In genomic region chr11:19768815-19769214, GRCh38 we compare ENCODE assay signal across 23 cellular contexts. TPM values are rescaled to one million over a fixed set of nuclear protein-coding genes. Genes with fewer than 3 reads are reported as not detected.
A peak's percentile ranks its signal among the peaks of the same experiment; 100 is the strongest.
DNase-seq lines count a peak whose midpoint lies in the region; ATAC-seq and TF ChIP-seq lines count a peak whose summit lies in the region.
"Had no signal": no experiment of that assay in that cellular context is flagged by ENCODE, and none has a peak within 500 bp of the region (broad histone marks: within the 10 kb centered on the region; RNA-seq: fewer than 3 reads in every experiment).

No MANE protein-coding gene starts in this region.

- H3K36me3 Mint-ChIP-seq in activated CD4-positive, alpha-beta T cell treated with anti-CD3 and anti-CD28 coated beads, Interleukin-2, amount 10 ng/mL, durations not matched to agents 24 days and 14 days (ENCODE audit: low read depth): no peaks in the 10 kb centered on the region

- peaks cover 24% of the 10 kb centered on the region for H3K27me3 Mint-ChIP-seq in activated CD4-positive, alpha-beta T cell treated with anti-CD3 and anti-CD28 coated beads, Interleukin-2, amount 10 ng/mL, durations not matched to agents 24 days and 14 days

- no peak for TF ChIP-seq CTCF in heart left ventricle (IDR thresholded peaks at IDR 0.05)
- no peak for TF ChIP-seq CTCF in right atrium auricular region (IDR thresholded peaks at IDR 0.05)
- no peak for TF ChIP-seq CTCF in lower lobe of right lung (IDR thresholded peaks at IDR 0.05)
- TF ChIP-seq CTCF in upper lobe of right lung (IDR thresholded peaks at IDR 0.05): no peak

- peaks cover 0 to 59% (median 23%) of the 10 kb centered on the region in 12 donors for H3K4me1 ChIP-seq in heart left ventricle
- H3K4me1 ChIP-seq in right atrium auricular region: peaks cover 0 to 48% of the 10 kb centered on the region in 2 donors
- peaks cover 28% of the 10 kb centered on the region for H3K4me1 ChIP-seq in lower lobe of right lung
- peaks cover 15% of the 10 kb centered on the region for H3K4me1 ChIP-seq in upper lobe of right lung
- H3K4me1 ChIP-seq: A549, BE2C had no signal

- ATAC-seq in heart left ventricle (peak in 3 of 4 donors; percentile 7 to 65 (median 56)), lower lobe of right lung (peak; percentile 49 to 59), upper lobe of right lung (peak; percentile 30)
- ATAC-seq: A549, HCT116 had no signal

- H3K36me3 ChIP-seq in heart left ventricle: no peaks in the 10 kb centered on the region
- no peaks in the 10 kb centered on the region for H3K36me3 ChIP-seq in right atrium auricular region
- H3K36me3 ChIP-seq in lower lobe of right lung: no peaks in the 10 kb centered on the region
- no peaks in the 10 kb centered on the region for H3K36me3 ChIP-seq in upper lobe of right lung
- H3K36me3 ChIP-seq: BE2C had no signal

- intact Hi-C loops in heart left ventricle (cut with DNase I) (no loop called here), lower lobe of right lung (cut with DNase I) (no loop called here), upper lobe of right lung (cut with DNase I) (no loop called here)
- intact Hi-C loops in activated CD4-positive, alpha-beta T cell treated with anti-CD3 and anti-CD28 coated beads, Interleukin-2, amount 10 ng/mL, durations not matched to agents 24 days and 14 days (cut with micrococcal nuclease): no loop called here

- peak overlapping the region in 1 of 12 donors; percentile 43 for H3K27ac ChIP-seq in heart left ventricle
- H3K27ac ChIP-seq in right atrium auricular region: no peak overlapping the region
- peak overlapping the region; percentile 42 for H3K27ac ChIP-seq in lower lobe of right lung
- H3K27ac ChIP-seq in upper lobe of right lung: no peak overlapping the region
- H3K27ac ChIP-seq: A549, RWPE1 had no signal

- H3K4me3 ChIP-seq in heart left ventricle (no peak overlapping the region), right atrium auricular region (no peak overlapping the region), lower lobe of right lung (no peak overlapping the region), upper lobe of right lung (no peak overlapping the region)
- H3K4me3 ChIP-seq: A549, PC-9 had no signal

- H3K4me3 Mint-ChIP-seq in activated CD4-positive, alpha-beta T cell treated with anti-CD3 and anti-CD28 coated beads, Interleukin-2, amount 10 ng/mL, durations not matched to agents 24 days and 14 days: no peak overlapping the region

- no peak for TF ChIP-seq POLR2A in heart left ventricle (IDR thresholded peaks at IDR 0.05)

- DNase-seq in heart left ventricle: peak in 1 of 5 donors; percentile 48
- DNase-seq in right atrium auricular region (ENCODE audit: low spot score): no peak
- peak; percentile 54 for DNase-seq in globus pallidus (ENCODE audit: low spot score)
- no peak for DNase-seq in lower lobe of right lung
- no peak for DNase-seq in upper lobe of right lung
- no peak for DNase-seq in NCI-H1694 treated with DMSO at 0.1 percent for 48 hours (lab: John Stamatoyannopoulos, UW)
- DNase-seq in middle frontal gyrus (ENCODE audit: extremely low spot score, low spot score): no peak
- DNase-seq in activated CD4-positive, alpha-beta T cell treated with anti-CD3 and anti-CD28 coated beads, Interleukin-2, amount 10 ng/mL, durations not matched to agents 24 days and 14 days: no peak
- DNase-seq: BE2C, EL, GF-D8, GOT3, KBM-7, NCI-H1092, NCI-H1436, NCI-H2081, NCI-H2171, NCI-H446, NCI-H526 treated with DMSO at 0.1 percent for 48 hours, PC-9 had no signal

- no peak overlapping the region for H3K27ac Mint-ChIP-seq in activated CD4-positive, alpha-beta T cell treated with anti-CD3 and anti-CD28 coated beads, Interleukin-2, amount 10 ng/mL, durations not matched to agents 24 days and 14 days

- H3K4me1 Mint-ChIP-seq in activated CD4-positive, alpha-beta T cell treated with anti-CD3 and anti-CD28 coated beads, Interleukin-2, amount 10 ng/mL, durations not matched to agents 24 days and 14 days: no peaks in the 10 kb centered on the region

- no peaks in the 10 kb centered on the region for H3K27me3 ChIP-seq in heart left ventricle
- H3K27me3 ChIP-seq in right atrium auricular region: no peaks in the 10 kb centered on the region
- no peaks in the 10 kb centered on the region for H3K27me3 ChIP-seq in lower lobe of right lung (ENCODE audit: low read depth)
- no peaks in the 10 kb centered on the region for H3K27me3 ChIP-seq in upper lobe of right lung
- H3K27me3 ChIP-seq: BE2C had no signal

- no peaks in the 10 kb centered on the region for H3K9me3 Mint-ChIP-seq in activated CD4-positive, alpha-beta T cell treated with anti-CD3 and anti-CD28 coated beads, Interleukin-2, amount 10 ng/mL, durations not matched to agents 24 days and 14 days

- H3K9me3 ChIP-seq in heart left ventricle: no peaks in the 10 kb centered on the region
- no peaks in the 10 kb centered on the region for H3K9me3 ChIP-seq in right atrium auricular region
- H3K9me3 ChIP-seq in lower lobe of right lung: no peaks in the 10 kb centered on the region
- no peaks in the 10 kb centered on the region for H3K9me3 ChIP-seq in upper lobe of right lung
- H3K9me3 ChIP-seq: A549, BE2C had no signal

RNA-seq across cellular contexts. Expression of gene NAV2, which starts 56.2 kb away (rescaled TPM):
- 10 to 100 TPM; 12.3 to 46.5 (median 25.4) TPM for total RNA-seq in heart left ventricle
- 10 to 100 TPM in 1 of 2 donors, 1 to 10 TPM in 1; 7.6 to 20.2 TPM for polyA plus RNA-seq in heart left ventricle
- 10 to 100 TPM; 11.4 to 19.2 TPM for total RNA-seq in right atrium auricular region
- total RNA-seq in lower lobe of right lung: 36.9 TPM
- 44.8 TPM for total RNA-seq in upper lobe of right lung
- 0.28 TPM in 1 of 2 replicates, not detected in the other for total RNA-seq in activated CD4-positive, alpha-beta T cell treated with anti-CD3 and anti-CD28 coated beads, Interleukin-2, amount 10 ng/mL, durations not matched to agents 24 days and 14 days
